Comparison of ENCODE assay signal across 9 cellular contexts in the genomic region with DNA sequence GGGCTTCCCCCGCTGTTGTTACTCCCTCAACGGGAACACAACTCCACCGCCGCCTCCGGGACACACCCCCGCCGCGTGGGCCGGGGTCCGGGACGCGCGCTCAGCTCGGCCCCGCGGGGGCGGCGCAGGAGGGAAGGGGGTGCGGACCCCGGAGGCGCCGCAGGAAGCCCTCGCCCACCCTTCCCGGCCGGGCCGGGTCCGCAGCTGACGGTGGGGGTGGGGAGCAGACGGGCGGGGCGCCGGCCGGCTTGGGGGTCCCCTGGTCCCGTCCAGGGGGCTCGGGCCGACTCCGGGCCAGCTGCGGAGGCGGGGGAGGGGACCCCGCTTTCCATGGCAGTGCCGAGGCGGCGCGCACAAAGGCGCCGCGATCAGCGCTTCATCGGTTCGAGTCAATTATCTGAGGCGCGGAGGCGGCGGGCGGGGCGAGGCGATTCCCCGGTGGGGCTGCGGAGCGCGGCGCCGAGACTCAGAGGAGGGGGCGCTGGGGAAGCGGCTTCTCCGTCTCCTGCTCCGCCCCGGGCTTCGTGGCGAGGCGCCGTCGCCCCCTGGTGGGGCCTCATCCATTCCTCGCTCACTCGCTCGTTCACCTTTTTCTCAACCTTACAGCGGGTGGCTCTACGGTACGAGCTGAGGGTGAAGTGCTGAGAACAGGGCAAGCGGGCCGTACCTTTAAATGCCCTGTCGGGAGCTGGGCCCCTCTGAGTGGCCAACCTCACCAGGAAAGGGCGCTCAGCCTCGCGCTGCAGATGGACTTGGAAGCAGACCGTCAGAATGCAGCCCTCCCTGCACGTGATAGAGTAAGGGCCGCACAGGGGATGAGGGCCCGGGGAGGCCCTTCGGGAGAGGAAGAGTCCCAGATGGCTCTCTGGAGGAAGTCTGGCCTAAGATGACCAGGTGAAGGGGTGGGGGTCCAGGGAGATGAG. TPM values are rescaled to one million over a fixed set of nuclear protein-coding genes. Genes with fewer than 3 reads are reported as not detected.
DNase-seq lines count a peak whose midpoint lies in the region; ATAC-seq, FAIRE-seq and TF ChIP-seq lines count a peak whose summit lies in the region.
"Had no signal": no experiment of that assay in that cellular context is flagged by ENCODE, and none has a peak within 500 bp of the region (broad histone marks: within the 10 kb centered on the region; RNA-seq: fewer than 3 reads in every experiment).

No MANE protein-coding gene starts in this region.

- H4K20me1 ChIP-seq in Loucy (ENCODE audit: insufficient read depth, low read length, poor library complexity, severe bottlenecking) = no peaks in the 10 kb centered on the region

- peaks cover 3% of the 10 kb centered on the region for H3K4me1 Mint-ChIP-seq in T-helper 2 cell treated with Interferon-gamma antibody and Interleukin-4, amounts not matched to agents 5 μg/mL and 100 μg/mL, for 36 hours (ENCODE audit: low read depth)
- peaks cover 43% of the 10 kb centered on the region for H3K4me1 Mint-ChIP-seq in brain

- H3K36me3 Mint-ChIP-seq in T-helper 2 cell treated with Interferon-gamma antibody and Interleukin-4, amounts not matched to agents 5 μg/mL and 100 μg/mL, for 36 hours (ENCODE audit: low read depth) = no peaks in the 10 kb centered on the region
- H3K36me3 Mint-ChIP-seq in brain = no peaks in the 10 kb centered on the region

- H3K9me3 ChIP-seq in Loucy (ENCODE audit: insufficient read depth, low read depth, low read length) (no peaks in the 10 kb centered on the region), kidney (ENCODE audit: control insufficient read depth in 1 of 2, low read length in 2 of 2) (no peaks in the 10 kb centered on the region)

- no peaks in the 10 kb centered on the region for H3K9me3 Mint-ChIP-seq in T-helper 2 cell treated with Interferon-gamma antibody and Interleukin-4, amounts not matched to agents 5 μg/mL and 100 μg/mL, for 36 hours
- H3K9me3 Mint-ChIP-seq in brain = no peaks in the 10 kb centered on the region

- no peak for FAIRE-seq in kidney (lab: Jason Lieb, UNC)

- peaks cover 43% of the 10 kb centered on the region for H3K27me3 Mint-ChIP-seq in T-helper 2 cell treated with Interferon-gamma antibody and Interleukin-4, amounts not matched to agents 5 μg/mL and 100 μg/mL, for 36 hours (ENCODE audit: low read depth)
- H3K27me3 Mint-ChIP-seq in brain = peaks cover 14% of the 10 kb centered on the region

- no peak overlapping the region for H3K4me3 ChIP-seq in Loucy (ENCODE audit: low read length, poor library complexity, severe bottlenecking)
- no peak overlapping the region for H3K4me3 ChIP-seq in kidney (ENCODE audit: low read length in 2 of 2)

- peak; percentile 44 for TF ChIP-seq CTCF in Loucy (conservative IDR thresholded peaks at IDR 0.05; ENCODE audit: low read length)
- peak; percentile 92 to 95 for TF ChIP-seq CTCF in brain (conservative IDR thresholded peaks at IDR 0.05)
- TF ChIP-seq CTCF in kidney (IDR thresholded peaks at IDR 0.05; ENCODE audit: borderline replicate concordance, extremely low read depth, insufficient read depth) = peak; percentile 44

- no peaks in the 10 kb centered on the region for H3K9me2 ChIP-seq in Loucy (replicated peaks; ENCODE audit: low read depth, low read length)

- H3K4me1 ChIP-seq in Loucy (ENCODE audit: insufficient read depth, low read length, poor library complexity, severe bottlenecking) (no peaks in the 10 kb centered on the region), kidney (ENCODE audit: control insufficient read depth in 1 of 2, insufficient read depth in 1 of 2, low read depth in 1 of 2, low read length in 2 of 2) (peaks cover 0 to 2% of the 10 kb centered on the region in 2 donors)

- H3K27me3 ChIP-seq in Loucy (ENCODE audit: insufficient read depth, low read length, poor library complexity, severe bottlenecking) = no peaks in the 10 kb centered on the region

- H3K79me2 ChIP-seq in Loucy (ENCODE audit: insufficient read depth, low read length) = no peaks in the 10 kb centered on the region

- peak; percentile 21 for DNase-seq in DMS53 treated with DMSO at 0.1 percent for 48 hours (lab: John Stamatoyannopoulos, UW; ENCODE audit: unreplicated experiment)
- peak; percentile 35 for DNase-seq in T-helper 2 cell treated with Interferon-gamma antibody and Interleukin-4, amounts not matched to agents 5 μg/mL and 100 μg/mL, for 36 hours (ENCODE audit: low spot score)
- no peak for DNase-seq in kidney
- peak; percentile 71 for DNase-seq in stimulated activated CD4-positive, alpha-beta T cell treated with anti-CD3 and anti-CD28 coated beads, Interleukin-4, amount 100 ng/mL, for 1 hour
- no peak for DNase-seq in medulla oblongata (ENCODE audit: extremely low spot score)

- intact Hi-C loops in kidney (cut with DNase I) = no loop called here

- H2AFZ ChIP-seq in Loucy (ENCODE audit: low read length) = no peak overlapping the region

- H3K9ac ChIP-seq in Loucy (ENCODE audit: low read depth, low read length, poor library complexity, severe bottlenecking) (no peak overlapping the region), kidney (ENCODE audit: low read length in 2 of 2) (no peak overlapping the region)

- no peak overlapping the region for H3K4me2 ChIP-seq in Loucy (ENCODE audit: low read depth, low read length, poor library complexity, severe bottlenecking)

- H3K4me3 Mint-ChIP-seq in T-helper 2 cell treated with Interferon-gamma antibody and Interleukin-4, amounts not matched to agents 5 μg/mL and 100 μg/mL, for 36 hours = no peak overlapping the region
- H3K4me3 Mint-ChIP-seq in brain = peak overlapping the region; percentile 46 to 78 (median 76)

- H3K27ac Mint-ChIP-seq in T-helper 2 cell treated with Interferon-gamma antibody and Interleukin-4, amounts not matched to agents 5 μg/mL and 100 μg/mL, for 36 hours = no peak overlapping the region
- H3K27ac Mint-ChIP-seq in brain = peak overlapping the region in 4 of 5 experiments; percentile 13 to 90 (median 28)

- no peaks in the 10 kb centered on the region for H3F3A ChIP-seq in Loucy (ENCODE audit: low read depth)

- H3K36me3 ChIP-seq in Loucy (ENCODE audit: insufficient read depth, low read length) = no peaks in the 10 kb centered on the region
- no peaks in the 10 kb centered on the region for H3K36me3 ChIP-seq in kidney (ENCODE audit: control insufficient read depth in 1 of 2, insufficient read depth in 2 of 2, low read length in 2 of 2)

- H3K27ac ChIP-seq in kidney (ENCODE audit: low read depth in 2 of 2, low read length in 2 of 2) = no peak overlapping the region

- ATAC-seq in GM21529 (IDR thresholded peaks at IDR 0.05; ENCODE audit: unreplicated experiment) = no peak

RNA-seq across cellular contexts. Expression of a gene that starts 40.0 kb away (rescaled TPM):
- 7.4 TPM for polyA plus RNA-seq in brain (ENCODE audit: insufficient read depth, low read depth, low replicate concordance)
- total RNA-seq in kidney = 10.9 TPM
- polyA plus RNA-seq in kidney (ENCODE audit: insufficient read depth, low read depth, low replicate concordance) = 11.4 TPM
- total RNA-seq: activated CD8-positive, alpha-beta memory T cell treated with anti-CD3 and anti-CD28 coated beads for 36 hours had no signal

RNA-seq across cellular contexts. Expression of a gene that starts 52.7 kb away (rescaled TPM):
- polyA plus RNA-seq in brain (ENCODE audit: insufficient read depth, low read depth, low replicate concordance) = 0.98 TPM
- not detected for total RNA-seq in kidney
- not detected for polyA plus RNA-seq in kidney (ENCODE audit: insufficient read depth, low read depth, low replicate concordance)
- total RNA-seq: activated CD8-positive, alpha-beta memory T cell treated with anti-CD3 and anti-CD28 coated beads for 36 hours had no signal

Comparison
In these comparisons a context has a peak if more than half of its experiments do, and no peak if none do; other contexts are left out.
1. DNase-seq: peak in DMS53 treated with DMSO at 0.1 percent for 48 hours (single experiment), T-helper 2 cell treated with Interferon-gamma antibody and Interleukin-4, amounts not matched to agents 5 μg/mL and 100 μg/mL, for 36 hours (single experiment) and stimulated activated CD4-positive, alpha-beta T cell treated with anti-CD3 and anti-CD28 coated beads, Interleukin-4, amount 100 ng/mL, for 1 hour (single experiment); none in kidney (single experiment) and medulla oblongata (single experiment).
2. Peak in every context shown above with its lines, with median percentiles within 50 percentile points of each other: CTCF ChIP-seq.